ENCODE assay signal across 22 cellular contexts in genomic region chr6:164247106-164247505, GRCh38.
DNase-seq lines count a peak whose midpoint lies in the region; ATAC-seq and TF ChIP-seq lines count a peak whose summit lies in the region.
"Had no signal": no experiment of that assay in that cellular context is flagged by ENCODE, and none has a peak within 500 bp of the region (broad histone marks: within the 10 kb centered on the region; RNA-seq: fewer than 3 reads in every experiment).

No MANE protein-coding gene starts in this region.

- ATAC-seq in lower lobe of right lung = no peak
- ATAC-seq: activated CD4-positive, CD25-positive, alpha-beta regulatory T cell treated with anti-CD3 and anti-CD28 coated beads, Interleukin-2, amount 50 U/mL, for 24 hours; activated T-helper 17 cell treated with anti-CD3 and anti-CD28 coated beads, Interleukin-2, amount 50 U/mL, for 72 hours; left ventricle myocardium superior; natural killer cell; upper lobe of right lung had no signal

- intact Hi-C loops in MCF 10A (cut with micrococcal nuclease) (no loop called here), breast epithelium (cut with DNase I; ENCODE audit: low total_unique reads) (no loop called here), lower lobe of right lung (cut with DNase I) (no loop called here)
- intact Hi-C loops in activated T-helper 1 cell treated with anti-CD3 and anti-CD28 coated beads, Interleukin-12 subunit alpha, Interleukin-12 subunit beta, Interleukin-2, Interleukin-4 antibody, amounts not matched to agents 30 ng/mL and 10 ng/mL and 1 ng/mL, durations not matched to agents 14 hours and 24 hours and 36 hours (cut with micrococcal nuclease) = no loop called here

- no peaks in the 10 kb centered on the region for H3K36me3 Mint-ChIP-seq in MCF 10A (ENCODE audit: insufficient read depth, unreplicated experiment)
- H3K36me3 Mint-ChIP-seq in activated T-helper 1 cell treated with anti-CD3 and anti-CD28 coated beads, Interleukin-12 subunit alpha, Interleukin-12 subunit beta, Interleukin-2, Interleukin-4 antibody, amounts not matched to agents 30 ng/mL and 10 ng/mL and 1 ng/mL, durations not matched to agents 14 hours and 24 hours and 36 hours (ENCODE audit: low read depth) = no peaks in the 10 kb centered on the region
- H3K36me3 Mint-ChIP-seq: CD4-positive, CD25-positive, alpha-beta regulatory T cell; natural killer cell had no signal

- H3K27me3 ChIP-seq in breast epithelium = no peaks in the 10 kb centered on the region
- H3K27me3 ChIP-seq in lower lobe of right lung (ENCODE audit: low read depth) = no peaks in the 10 kb centered on the region
- H3K27me3 ChIP-seq: upper lobe of right lung had no signal

- no peak overlapping the region for H3K27ac Mint-ChIP-seq in MCF 10A (ENCODE audit: low read depth, unreplicated experiment)
- no peak overlapping the region for H3K27ac Mint-ChIP-seq in activated T-helper 1 cell treated with anti-CD3 and anti-CD28 coated beads, Interleukin-12 subunit alpha, Interleukin-12 subunit beta, Interleukin-2, Interleukin-4 antibody, amounts not matched to agents 30 ng/mL and 10 ng/mL and 1 ng/mL, durations not matched to agents 14 hours and 24 hours and 36 hours
- H3K27ac Mint-ChIP-seq: activated T-helper 17 cell treated with anti-CD3 and anti-CD28 coated beads, Interleukin-2, amount 50 U/mL, for 72 hours; CD4-positive, CD25-positive, alpha-beta regulatory T cell; natural killer cell; stimulated activated naive CD8-positive, alpha-beta T cell treated with anti-CD3 and anti-CD28 coated beads, Interleukin-15, Interleukin-2, amounts not matched to agents 100 ng/mL and 50 ng/mL, for 24 hours had no signal

- POLR2A ChIA-PET in MCF 10A (lab: Yijun Ruan, JAX) (no interaction called here), RWPE1 (lab: Yijun Ruan, JAX; ENCODE audit: low non-redundant PET) (no interaction called here)

- H3K27ac ChIP-seq in breast epithelium (no peak overlapping the region), caudate nucleus (ENCODE audit: low read depth, low read length) (peak overlapping the region; percentile 89), temporal lobe (ENCODE audit: low read depth, low read length) (peak overlapping the region; percentile 69), RWPE1 (no peak overlapping the region), lower lobe of right lung (no peak overlapping the region)
- H3K27ac ChIP-seq: 22Rv1, upper lobe of right lung had no signal

- no peak for TF ChIP-seq POLR2A in breast epithelium (IDR thresholded peaks at IDR 0.05)

- H3K4me3 Mint-ChIP-seq in MCF 10A (ENCODE audit: unreplicated experiment) = no peak overlapping the region
- H3K4me3 Mint-ChIP-seq in activated T-helper 1 cell treated with anti-CD3 and anti-CD28 coated beads, Interleukin-12 subunit alpha, Interleukin-12 subunit beta, Interleukin-2, Interleukin-4 antibody, amounts not matched to agents 30 ng/mL and 10 ng/mL and 1 ng/mL, durations not matched to agents 14 hours and 24 hours and 36 hours = no peak overlapping the region
- H3K4me3 Mint-ChIP-seq: activated T-helper 17 cell treated with anti-CD3 and anti-CD28 coated beads, Interleukin-2, amount 50 U/mL, for 72 hours; CD4-positive, CD25-positive, alpha-beta regulatory T cell; natural killer cell; stimulated activated naive CD8-positive, alpha-beta T cell treated with anti-CD3 and anti-CD28 coated beads, Interleukin-15, Interleukin-2, amounts not matched to agents 100 ng/mL and 50 ng/mL, for 24 hours had no signal

- H3K9me3 ChIP-seq in breast epithelium = no peaks in the 10 kb centered on the region
- H3K9me3 ChIP-seq in lower lobe of right lung = no peaks in the 10 kb centered on the region
- H3K9me3 ChIP-seq: upper lobe of right lung had no signal

- BruUV-seq in MCF 10A (replicated peaks; lab: Mats Ljungman, UMichigan) = no TSS peak

- H3K27me3 Mint-ChIP-seq in MCF 10A (ENCODE audit: insufficient read depth, unreplicated experiment) = no peaks in the 10 kb centered on the region
- H3K27me3 Mint-ChIP-seq in activated T-helper 1 cell treated with anti-CD3 and anti-CD28 coated beads, Interleukin-12 subunit alpha, Interleukin-12 subunit beta, Interleukin-2, Interleukin-4 antibody, amounts not matched to agents 30 ng/mL and 10 ng/mL and 1 ng/mL, durations not matched to agents 14 hours and 24 hours and 36 hours (ENCODE audit: insufficient read depth) = no peaks in the 10 kb centered on the region
- H3K27me3 Mint-ChIP-seq: activated T-helper 17 cell treated with anti-CD3 and anti-CD28 coated beads, Interleukin-2, amount 50 U/mL, for 72 hours; CD4-positive, CD25-positive, alpha-beta regulatory T cell; stimulated activated naive CD8-positive, alpha-beta T cell treated with anti-CD3 and anti-CD28 coated beads, Interleukin-15, Interleukin-2, amounts not matched to agents 100 ng/mL and 50 ng/mL, for 24 hours had no signal

- H3K36me3 ChIP-seq in breast epithelium = no peaks in the 10 kb centered on the region
- no peaks in the 10 kb centered on the region for H3K36me3 ChIP-seq in lower lobe of right lung
- H3K36me3 ChIP-seq: upper lobe of right lung had no signal

- TF ChIP-seq CTCF in MCF 10A (IDR thresholded peaks at IDR 0.05; ENCODE audit: unreplicated experiment) = no peak
- no peak for TF ChIP-seq CTCF in breast epithelium (IDR thresholded peaks at IDR 0.05)
- no peak for TF ChIP-seq CTCF in RWPE1 (conservative IDR thresholded peaks at IDR 0.05; ENCODE audit: low read depth)
- TF ChIP-seq CTCF in lower lobe of right lung (IDR thresholded peaks at IDR 0.05) = no peak

- no peaks in the 10 kb centered on the region for H3K4me1 ChIP-seq in breast epithelium
- no peaks in the 10 kb centered on the region for H3K4me1 ChIP-seq in lower lobe of right lung
- H3K4me1 ChIP-seq: upper lobe of right lung had no signal

- DNase-seq in MCF 10A (ENCODE audit: unreplicated experiment) = peak; percentile 4
- no peak for DNase-seq in breast epithelium (ENCODE audit: low spot score in 2 of 2)
- peak in 42 of 61 donors; percentile 12 to 85 (median 42) for DNase-seq in caudate nucleus (lab: John Stamatoyannopoulos, UW)
- DNase-seq in middle frontal gyrus (ENCODE audit: extremely low spot score, low spot score) = peak; percentile 55
- no peak for DNase-seq in RWPE1 (ENCODE audit: low spot score)
- DNase-seq in lower lobe of right lung = no peak
- no peak for DNase-seq in activated T-helper 1 cell treated with anti-CD3 and anti-CD28 coated beads, Interleukin-12 subunit alpha, Interleukin-12 subunit beta, Interleukin-2, Interleukin-4 antibody, amounts not matched to agents 30 ng/mL and 10 ng/mL and 1 ng/mL, durations not matched to agents 14 hours and 24 hours and 36 hours (ENCODE audit: low spot score)
- DNase-seq: CD4-positive, CD25-positive, alpha-beta regulatory T cell; DMS79 treated with DMSO at 0.1 percent for 48 hours; IMR-90; left ventricle myocardium superior; natural killer cell; NCI-H2029 treated with DMSO at 0.1 percent for 48 hours; NCI-H510A treated with DMSO at 0.1 percent for 48 hours; SHP77 treated with DMSO at 0.1 percent for 48 hours; T-helper 2 cell; upper lobe of right lung had no signal

- H3K4me3 ChIP-seq in breast epithelium (no peak overlapping the region), lower lobe of right lung (no peak overlapping the region)
- H3K4me3 ChIP-seq: upper lobe of right lung had no signal

- no peaks in the 10 kb centered on the region for H3K4me1 Mint-ChIP-seq in MCF 10A (ENCODE audit: insufficient read depth, unreplicated experiment)
- H3K4me1 Mint-ChIP-seq in activated T-helper 1 cell treated with anti-CD3 and anti-CD28 coated beads, Interleukin-12 subunit alpha, Interleukin-12 subunit beta, Interleukin-2, Interleukin-4 antibody, amounts not matched to agents 30 ng/mL and 10 ng/mL and 1 ng/mL, durations not matched to agents 14 hours and 24 hours and 36 hours (ENCODE audit: low read depth) = no peaks in the 10 kb centered on the region
- H3K4me1 Mint-ChIP-seq: activated T-helper 17 cell treated with anti-CD3 and anti-CD28 coated beads, Interleukin-2, amount 50 U/mL, for 72 hours; CD4-positive, CD25-positive, alpha-beta regulatory T cell; natural killer cell had no signal

- CTCF ChIA-PET in MCF 10A (lab: Yijun Ruan, JAX) = no interaction called here
- CTCF ChIA-PET in RWPE1 (lab: Yijun Ruan, JAX) = no interaction called here

- no peaks in the 10 kb centered on the region for H3K9me3 Mint-ChIP-seq in MCF 10A (ENCODE audit: unreplicated experiment)
- H3K9me3 Mint-ChIP-seq in activated T-helper 1 cell treated with anti-CD3 and anti-CD28 coated beads, Interleukin-12 subunit alpha, Interleukin-12 subunit beta, Interleukin-2, Interleukin-4 antibody, amounts not matched to agents 30 ng/mL and 10 ng/mL and 1 ng/mL, durations not matched to agents 14 hours and 24 hours and 36 hours = no peaks in the 10 kb centered on the region
- H3K9me3 Mint-ChIP-seq: activated T-helper 17 cell treated with anti-CD3 and anti-CD28 coated beads, Interleukin-2, amount 50 U/mL, for 72 hours; stimulated activated naive CD8-positive, alpha-beta T cell treated with anti-CD3 and anti-CD28 coated beads, Interleukin-15, Interleukin-2, amounts not matched to agents 100 ng/mL and 50 ng/mL, for 24 hours had no signal

Comparison
In these comparisons a context has a peak if more than half of its experiments do, and no peak if none do; other contexts are left out.
1. DNase-seq: peak in MCF 10A (single experiment), caudate nucleus (42 of 61) and middle frontal gyrus (single experiment); none in breast epithelium (0 of 2), RWPE1 (single experiment), lower lobe of right lung (single experiment) and activated T-helper 1 cell treated with anti-CD3 and anti-CD28 coated beads, Interleukin-12 subunit alpha, Interleukin-12 subunit beta, Interleukin-2, Interleukin-4 antibody, amounts not matched to agents 30 ng/mL and 10 ng/mL and 1 ng/mL, durations not matched to agents 14 hours and 24 hours and 36 hours (single experiment).
2. H3K27ac ChIP-seq: peak in caudate nucleus (single experiment) and temporal lobe (single experiment); none in breast epithelium (0 of 2), RWPE1 (single experiment) and lower lobe of right lung (single experiment).